8 cellular contexts compared by ENCODE assay signal in genomic region chr4:7964890-7965662, GRCh38. TPM values are rescaled to one million over a fixed set of nuclear protein-coding genes. Genes with fewer than 3 reads are reported as not detected.
DNase-seq lines count a peak whose midpoint lies in the region; TF ChIP-seq lines count a peak whose summit lies in the region.

No MANE protein-coding gene starts in this region.

- in situ Hi-C loops in brain microvascular endothelial cell (cut with HindIII; ENCODE audit: low pct_ligation_motif_present, low sequenced_read_pairs) = no loop called here

- TF ChIP-seq CTCF in suprapubic skin (IDR thresholded peaks at IDR 0.05) (no peak), brain microvascular endothelial cell (IDR thresholded peaks at IDR 0.05; ENCODE audit: low read depth, low read length, missing control alignments) (no peak), CD14-positive monocyte (IDR thresholded peaks at IDR 0.05) (no peak)

- H3K27me3 ChIP-seq in suprapubic skin (no peaks in the 10 kb centered on the region), brain microvascular endothelial cell (replicated peaks) (no peaks in the 10 kb centered on the region)

- H3K27ac Mint-ChIP-seq in activated CD4-positive, alpha-beta T cell treated with anti-CD3 and anti-CD28 coated beads, Interleukin-2, amount 10 ng/mL, durations not matched to agents 7 days and 5 days = no peak overlapping the region
- H3K27ac Mint-ChIP-seq in CD14-positive monocyte = no peak overlapping the region

- WGBS in suprapubic skin = 40% methylated on average over 19 of the region's 23 CpGs

- peak; percentile 22 for DNase-seq in activated CD4-positive, alpha-beta T cell treated with anti-CD3 and anti-CD28 coated beads for 1 hour
- DNase-seq in activated CD4-positive, alpha-beta T cell treated with anti-CD3 and anti-CD28 coated beads, Interleukin-2, amount 10 ng/mL, durations not matched to agents 7 days and 5 days = no peak
- peak; percentile 30 for DNase-seq in activated T-helper 9 cell treated with anti-CD3 and anti-CD28 coated beads, Interleukin-2, amount 50 U/mL, for 16 hours (ENCODE audit: low read depth)
- DNase-seq in iris pigment epithelial cell (ENCODE audit: low read depth) (peak; percentile 85), suprapubic skin (ENCODE audit: low spot score in 2 of 2) (no peak), kidney glomerular epithelial cell (lab: John Stamatoyannopoulos, UW) (no peak), brain microvascular endothelial cell (no peak), CD14-positive monocyte (ENCODE audit: low spot score) (no peak)

- no peaks in the 10 kb centered on the region for H3K9me3 ChIP-seq in suprapubic skin

- H3K4me3 Mint-ChIP-seq in activated CD4-positive, alpha-beta T cell treated with anti-CD3 and anti-CD28 coated beads, Interleukin-2, amount 10 ng/mL, durations not matched to agents 7 days and 5 days = no peak overlapping the region
- H3K4me3 Mint-ChIP-seq in CD14-positive monocyte = no peak overlapping the region

- no peaks in the 10 kb centered on the region for H3K9me3 Mint-ChIP-seq in activated CD4-positive, alpha-beta T cell treated with anti-CD3 and anti-CD28 coated beads, Interleukin-2, amount 10 ng/mL, durations not matched to agents 7 days and 5 days
- H3K9me3 Mint-ChIP-seq in CD14-positive monocyte = peaks cover 0 to 4% (median 0%) of the 10 kb centered on the region in 7 donors

- POLR2A ChIA-PET in activated CD4-positive, alpha-beta T cell treated with anti-CD3 and anti-CD28 coated beads, Interleukin-2, amount 10 ng/mL, durations not matched to agents 7 days and 5 days (lab: Charles Lee) = no interaction called here

- H3K36me3 Mint-ChIP-seq in activated CD4-positive, alpha-beta T cell treated with anti-CD3 and anti-CD28 coated beads, Interleukin-2, amount 10 ng/mL, durations not matched to agents 7 days and 5 days (ENCODE audit: low read depth) = peaks cover 3% of the 10 kb centered on the region
- no peaks in the 10 kb centered on the region for H3K36me3 Mint-ChIP-seq in CD14-positive monocyte

- H3K27ac ChIP-seq in suprapubic skin (peak overlapping the region; percentile 43), brain microvascular endothelial cell (no peak overlapping the region)

- peaks cover 43% of the 10 kb centered on the region for H3K4me1 ChIP-seq in suprapubic skin

- H3K36me3 ChIP-seq in suprapubic skin = no peaks in the 10 kb centered on the region
- H3K36me3 ChIP-seq in brain microvascular endothelial cell (replicated peaks) = no peaks in the 10 kb centered on the region

- CTCF ChIA-PET in activated CD4-positive, alpha-beta T cell treated with anti-CD3 and anti-CD28 coated beads, Interleukin-2, amount 10 ng/mL, durations not matched to agents 7 days and 5 days (lab: Charles Lee) = interaction anchor here (1.0 to 1.5 kb wide), 5 partner anchors 8 to 52 kb away, joined by 3 to 5 read pairs (median 4); no protein-coding TSS in a partner anchor

- peaks cover 65% of the 10 kb centered on the region for H3K4me1 Mint-ChIP-seq in activated CD4-positive, alpha-beta T cell treated with anti-CD3 and anti-CD28 coated beads, Interleukin-2, amount 10 ng/mL, durations not matched to agents 7 days and 5 days
- H3K4me1 Mint-ChIP-seq in CD14-positive monocyte = peaks cover 12% of the 10 kb centered on the region

- intact Hi-C loops in CD14-positive monocyte (cut with micrococcal nuclease) = no loop called here

- H3K4me3 ChIP-seq in suprapubic skin (no peak overlapping the region), brain microvascular endothelial cell (ENCODE audit: low read depth, low read length) (no peak overlapping the region)

- no peak for TF ChIP-seq EP300 in suprapubic skin (IDR thresholded peaks at IDR 0.05)

- no peak for TF ChIP-seq POLR2A in suprapubic skin (IDR thresholded peaks at IDR 0.05)

- no peaks in the 10 kb centered on the region for H3K27me3 Mint-ChIP-seq in activated CD4-positive, alpha-beta T cell treated with anti-CD3 and anti-CD28 coated beads, Interleukin-2, amount 10 ng/mL, durations not matched to agents 7 days and 5 days
- peaks cover 29 to 39% (median 33%) of the 10 kb centered on the region in 3 donors for H3K27me3 Mint-ChIP-seq in CD14-positive monocyte (ENCODE audit: low read depth in 3 of 3)

RNA-seq across cellular contexts. Expression of gene AFAP1, which starts 25.4 kb away (rescaled TPM):
- 1 to 10 TPM; 7.1 to 7.9 TPM for total RNA-seq in activated CD4-positive, alpha-beta T cell treated with anti-CD3 and anti-CD28 coated beads, Interleukin-2, amount 10 ng/mL, durations not matched to agents 7 days and 5 days
- 10 to 100 TPM in 3 of 4 donors, 1 to 10 TPM in 1; 8.3 to 27.1 (median 11.1) TPM for total RNA-seq in suprapubic skin
- polyA plus RNA-seq in CD14-positive monocyte = not detected

Comparison
In these comparisons a context has a peak if more than half of its experiments do, and no peak if none do; other contexts are left out.
1. DNase-seq: peak in activated CD4-positive, alpha-beta T cell treated with anti-CD3 and anti-CD28 coated beads for 1 hour (single experiment), activated T-helper 9 cell treated with anti-CD3 and anti-CD28 coated beads, Interleukin-2, amount 50 U/mL, for 16 hours (single experiment) and iris pigment epithelial cell (single experiment); none in activated CD4-positive, alpha-beta T cell treated with anti-CD3 and anti-CD28 coated beads, Interleukin-2, amount 10 ng/mL, durations not matched to agents 7 days and 5 days (single experiment), suprapubic skin (0 of 2), kidney glomerular epithelial cell (single experiment), brain microvascular endothelial cell (single experiment) and CD14-positive monocyte (single experiment).